ENCODE assay signal across 38 cellular contexts in the genomic region with DNA sequence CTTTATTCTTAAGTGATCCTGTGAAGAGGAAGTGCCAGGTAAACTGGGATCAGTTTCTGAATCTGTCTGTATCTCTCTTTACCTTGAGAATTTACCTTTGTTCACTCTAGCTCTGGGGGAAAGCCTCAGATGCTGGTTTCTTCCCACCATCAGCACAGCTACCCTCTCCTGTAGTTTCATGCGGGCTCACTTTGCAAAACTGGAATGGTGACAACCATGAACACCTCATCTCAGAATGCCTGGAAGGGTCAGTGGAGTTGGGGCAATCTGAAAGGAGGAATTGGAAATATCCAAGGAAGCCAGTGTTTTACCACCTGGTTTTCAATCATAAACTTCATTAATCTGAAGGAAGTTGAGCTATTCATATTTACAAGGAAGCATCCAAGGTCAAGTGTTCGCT. TPM values are rescaled to one million over a fixed set of nuclear protein-coding genes. Genes with fewer than 3 reads are reported as not detected.
"Had no signal": no experiment of that assay in that cellular context is flagged by ENCODE, and none has a peak within 500 bp of the region (broad histone marks: within the 10 kb centered on the region; RNA-seq: fewer than 3 reads in every experiment).

No MANE protein-coding gene starts in this region.

- H3K27me3 ChIP-seq: MG63 had no signal

- DNase-seq: Karpas-422, Kasumi-1, MG63, MM.1S, MV-4-11, NCI-H1048, NCI-H1092, NCI-H1092 treated with DMSO at 0.1 percent for 48 hours, NCI-H1105, NCI-H1105 treated with DMSO at 0.1 percent for 48 hours, NCI-H1417, NCI-H1417 treated with DMSO at 0.1 percent for 48 hours, NCI-H1436, NCI-H1436 treated with DMSO at 0.1 percent for 48 hours, NCI-H146, NCI-H1694, NCI-H1694 treated with DMSO at 0.1 percent for 48 hours, NCI-H187, NCI-H187 treated with DMSO at 0.1 percent for 48 hours, NCI-H1930, NCI-H2029, NCI-H2029 treated with DMSO at 0.1 percent for 48 hours, NCI-H2081, NCI-H2081 treated with DMSO at 0.1 percent for 48 hours, NCI-H2107, NCI-H2171, NCI-H2171 treated with DMSO at 0.1 percent for 48 hours, NCI-H2227 treated with DMSO at 0.1 percent for 48 hours, NCI-H226, NCI-H345, NCI-H446, NCI-H446 treated with DMSO at 0.1 percent for 48 hours, NCI-H510A, NCI-H510A treated with DMSO at 0.1 percent for 48 hours had no signal

- H3K36me3 ChIP-seq: MG63 had no signal

- H3K4me3 ChIP-seq: MG63 had no signal

- H3K9me3 ChIP-seq: MG63 had no signal

RNA-seq across cellular contexts. Expression of gene DCX, which starts 30.8 kb away (rescaled TPM):
- total RNA-seq: LHCN-M2, M059J, MCF 10A, NCI-H460 had no signal
